Comparison of ENCODE assay signal across 20 cellular contexts in the genomic region with DNA sequence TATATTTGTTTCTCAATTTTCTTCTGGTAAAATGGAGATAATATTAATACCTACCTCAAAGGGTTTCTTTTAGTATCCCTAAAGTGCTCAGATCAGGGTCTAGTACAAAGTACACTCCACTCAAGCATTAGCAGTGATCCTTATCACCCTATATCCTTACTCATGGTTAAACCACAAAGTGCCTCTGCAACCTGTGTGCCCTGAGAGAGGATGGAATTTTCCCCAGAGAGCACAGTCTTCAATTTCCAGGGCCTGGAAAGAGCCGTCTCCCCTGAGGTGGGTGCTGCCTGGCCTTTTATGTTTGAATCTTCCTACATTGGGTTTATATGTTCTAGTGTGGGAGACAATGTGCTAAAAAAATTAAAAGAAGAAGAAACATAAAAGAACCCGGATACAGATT.
"Had no signal": no experiment of that assay in that cellular context is flagged by ENCODE, and none has a peak within 500 bp of the region (broad histone marks: within the 10 kb centered on the region; RNA-seq: fewer than 3 reads in every experiment).

No MANE protein-coding gene starts in this region.

- H3K4me3 ChIP-seq: coronary artery, esophagus muscularis mucosa, heart left ventricle, left ventricle myocardium inferior, lung, upper lobe of left lung, vagina had no signal

- H3K27ac ChIP-seq: coronary artery, esophagus muscularis mucosa, foreskin keratinocyte, heart left ventricle, left ventricle myocardium inferior, upper lobe of left lung, vagina had no signal

- H3K36me3 ChIP-seq: esophagus muscularis mucosa, heart left ventricle, left ventricle myocardium inferior, upper lobe of left lung, vagina had no signal

- H3K27me3 ChIP-seq: esophagus muscularis mucosa, foreskin keratinocyte, heart left ventricle, upper lobe of left lung, vagina had no signal

- H3K9me3 ChIP-seq: esophagus muscularis mucosa, heart left ventricle, left ventricle myocardium inferior, upper lobe of left lung, vagina had no signal

- DNase-seq: activated CD4-positive, alpha-beta T cell treated with anti-CD3 and anti-CD28 coated beads for 36 hours; activated CD4-positive, CD25-positive, alpha-beta regulatory T cell; activated CD8-positive, alpha-beta memory T cell treated with anti-CD3 and anti-CD28 coated beads for 24 hours; activated effector memory CD4-positive, alpha-beta T cell treated with Interleukin-2 at 50 U/mL for 16 hours; activated naive CD4-positive, alpha-beta T cell treated with Interleukin-2 at 50 U/mL for 16 hours; aorta; endodermal cell; foreskin keratinocyte; heart left ventricle; left ventricle myocardium inferior; posterior cingulate gyrus; right cardiac atrium; stimulated activated CD4-positive, alpha-beta T cell treated with anti-CD3 and anti-CD28 coated beads, Interleukin-2, amount 100 ng/mL, for 48 hours; stimulated activated naive CD8-positive, alpha-beta T cell treated with anti-CD3 and anti-CD28 coated beads, Interleukin-15, Interleukin-2, amounts not matched to agents 100 U/mL and 50 U/mL, for 24 hours; T-helper 1 cell; upper lobe of left lung had no signal

- H3K4me1 ChIP-seq: esophagus muscularis mucosa, foreskin keratinocyte, heart left ventricle, left ventricle myocardium inferior, upper lobe of left lung, vagina had no signal

- ATAC-seq: activated CD4-positive, alpha-beta T cell treated with anti-CD3 and anti-CD28 coated beads for 36 hours; foreskin keratinocyte; heart left ventricle; right cardiac atrium; stimulated activated naive CD8-positive, alpha-beta T cell treated with anti-CD3 and anti-CD28 coated beads, Interleukin-15, Interleukin-2, amounts not matched to agents 100 U/mL and 50 U/mL, for 24 hours had no signal
